In genomic region chr13:33757713-33758112, GRCh38 we compare ENCODE assay signal across 14 cellular contexts.
A peak's percentile ranks its signal among the peaks of the same experiment; 100 is the strongest.
DNase-seq lines count a peak whose midpoint lies in the region; ATAC-seq and TF ChIP-seq lines count a peak whose summit lies in the region.
"Had no signal": no experiment of that assay in that cellular context is flagged by ENCODE, and none has a peak within 500 bp of the region (broad histone marks: within the 10 kb centered on the region; RNA-seq: fewer than 3 reads in every experiment).

No MANE protein-coding gene starts in this region.

- DNase-seq in Karpas-422 (peak; percentile 79), hepatocyte (ENCODE audit: low spot score) (no peak), aorta (no peak), lower leg skin (ENCODE audit: low spot score in 2 of 2) (no peak)
- no peak for DNase-seq in activated CD4-positive, alpha-beta T cell treated with anti-CD3 and anti-CD28 coated beads, Interleukin-2, amount 50 U/mL, for 1 hour
- DNase-seq: DMS79 treated with DMSO at 0.1 percent for 48 hours, immature natural killer cell, NCI-H1930 had no signal

- H3K4me1 ChIP-seq in BLaER1 treated with 17β-estradiol and CSF1 and Interleukin-3, amounts not matched to agents 10 nM and 100 nM = peaks cover 9 to 22% (median 17%) of the 10 kb centered on the region in 10 experiments; a peak in 18 of 20 replicates
- H3K4me1 ChIP-seq in Karpas-422 (ENCODE audit: low read length) (peaks cover 75% of the 10 kb centered on the region), hepatocyte (ENCODE audit: insufficient read depth) (no peaks in the 10 kb centered on the region), aorta (ENCODE audit: control insufficient read depth in 1 of 2, insufficient read depth in 2 of 2, low read length in 2 of 2) (no peaks in the 10 kb centered on the region)
- H3K4me1 ChIP-seq: A549, esophagus muscularis mucosa, vagina had no signal

- WGBS in hepatocyte (ENCODE audit: low lambda C conversion rate, missing lambda C conversion rate) = 90% methylated on average over 2 of the region's 2 CpGs
- WGBS in aorta, 2 donors = 84 to 88% methylated on average over 2 of the region's 2 CpGs
- 54 to 73% methylated on average over 2 of the region's 2 CpGs for WGBS in lower leg skin, 2 donors

- intact Hi-C loops in aorta (cut with DNase I) = no loop called here
- intact Hi-C loops in lower leg skin (cut with DNase I; ENCODE audit: low total_unique reads) = no loop called here

- peak overlapping the region in 8 of 11 experiments; percentile 11 to 68 (median 37); a peak in 12 of 22 replicates for H3K27ac ChIP-seq in BLaER1 treated with 17β-estradiol and CSF1 and Interleukin-3, amounts not matched to agents 10 nM and 100 nM
- H3K27ac ChIP-seq in Karpas-422 (ENCODE audit: low read length) = peak overlapping the region; percentile 97
- H3K27ac ChIP-seq in hepatocyte = no peak overlapping the region
- H3K27ac ChIP-seq in aorta (ENCODE audit: low read depth in 1 of 2, low read length in 2 of 2) = no peak overlapping the region
- H3K27ac ChIP-seq: A549, esophagus muscularis mucosa, vagina had no signal

- H3K36me3 ChIP-seq in BLaER1 treated with 17β-estradiol and CSF1 and Interleukin-3, amounts not matched to agents 10 nM and 100 nM = no peaks in the 10 kb centered on the region
- H3K36me3 ChIP-seq in Karpas-422 (ENCODE audit: insufficient read depth, low read length) (0 out of 2 replicates have a peak, but pooled peaks cover 7% of the 10 kb centered on the region), hepatocyte (replicated peaks; ENCODE audit: insufficient read depth, low read depth) (no peaks in the 10 kb centered on the region), aorta (ENCODE audit: control insufficient read depth in 1 of 2, insufficient read depth in 2 of 2, low read length in 1 of 2) (no peaks in the 10 kb centered on the region)
- H3K36me3 ChIP-seq: esophagus muscularis mucosa, vagina had no signal

- H3K4me2 ChIP-seq in BLaER1 treated with 17β-estradiol and CSF1 and Interleukin-3, amounts not matched to agents 10 nM and 100 nM = peak overlapping the region in 10 of 11 experiments; percentile 2 to 89 (median 62); a peak in 18 of 22 replicates
- peak overlapping the region; percentile 51 for H3K4me2 ChIP-seq in Karpas-422 (ENCODE audit: low read depth, low read length, poor library complexity, severe bottlenecking)
- H3K4me2 ChIP-seq in hepatocyte = no peak overlapping the region
- H3K4me2 ChIP-seq: A549 had no signal

- H3K79me2 ChIP-seq in Karpas-422 (ENCODE audit: low read length) = 0 out of 2 replicates have a peak, but pooled peaks cover 8% of the 10 kb centered on the region
- H3K79me2 ChIP-seq in hepatocyte = no peaks in the 10 kb centered on the region

- ATAC-seq in GM19351 (IDR thresholded peaks at IDR 0.05; ENCODE audit: unreplicated experiment) = peak; percentile 67
- peak; percentile 77 for ATAC-seq in HG02884 (IDR thresholded peaks at IDR 0.05; ENCODE audit: unreplicated experiment)
- no peak for ATAC-seq in aorta (ENCODE audit: low FRiP score)
- ATAC-seq: A549 had no signal

- TF ChIP-seq CTCF in hepatocyte (IDR thresholded peaks at IDR 0.05; ENCODE audit: poor library complexity) (no peak), lower leg skin (IDR thresholded peaks at IDR 0.05) (no peak)

- H3K9me3 ChIP-seq in BLaER1 treated with 17β-estradiol and CSF1 and Interleukin-3, amounts not matched to agents 10 nM and 100 nM (replicated peaks in 1 of 11) = no peaks in the 10 kb centered on the region
- H3K9me3 ChIP-seq in Karpas-422 (ENCODE audit: low read length) (no peaks in the 10 kb centered on the region), hepatocyte (ENCODE audit: low read depth) (no peaks in the 10 kb centered on the region), aorta (ENCODE audit: control insufficient read depth, low read length) (no peaks in the 10 kb centered on the region)
- H3K9me3 ChIP-seq: A549, esophagus muscularis mucosa, vagina had no signal

- H3K9ac ChIP-seq in BLaER1 treated with 17β-estradiol and CSF1 and Interleukin-3, amounts not matched to agents 10 nM and 100 nM = no peak overlapping the region
- peak overlapping the region; percentile 61 for H3K9ac ChIP-seq in Karpas-422 (ENCODE audit: low read length)

- H3K9me2 ChIP-seq in Karpas-422 (replicated peaks; ENCODE audit: insufficient read depth, low read length) (no peaks in the 10 kb centered on the region), hepatocyte (replicated peaks; ENCODE audit: insufficient read depth) (no peaks in the 10 kb centered on the region)

- no peak overlapping the region for H2AFZ ChIP-seq in Karpas-422 (ENCODE audit: low read length)
- no peak overlapping the region for H2AFZ ChIP-seq in hepatocyte

- no peaks in the 10 kb centered on the region for H4K20me1 ChIP-seq in BLaER1 treated with 17β-estradiol and CSF1 and Interleukin-3, amounts not matched to agents 10 nM and 100 nM
- H4K20me1 ChIP-seq in Karpas-422 (ENCODE audit: insufficient read depth, low read depth, low read length) = no peaks in the 10 kb centered on the region
- no peaks in the 10 kb centered on the region for H4K20me1 ChIP-seq in hepatocyte (ENCODE audit: insufficient read depth, poor library complexity, severe bottlenecking)

- no peak for TF ChIP-seq POLR2A in lower leg skin (IDR thresholded peaks at IDR 0.05)

- no peaks in the 10 kb centered on the region for H3K27me3 ChIP-seq in BLaER1 treated with 17β-estradiol and CSF1 and Interleukin-3, amounts not matched to agents 10 nM and 100 nM
- H3K27me3 ChIP-seq in Karpas-422 (ENCODE audit: low read length) (no peaks in the 10 kb centered on the region), hepatocyte (no peaks in the 10 kb centered on the region), aorta (ENCODE audit: control insufficient read depth in 1 of 2, insufficient read depth in 2 of 2, low read length in 1 of 2) (no peaks in the 10 kb centered on the region)
- H3K27me3 ChIP-seq: esophagus muscularis mucosa, vagina had no signal

- no peak overlapping the region for H3K4me3 ChIP-seq in BLaER1 treated with 17β-estradiol and CSF1 and Interleukin-3, amounts not matched to agents 10 nM and 100 nM
- H3K4me3 ChIP-seq in Karpas-422 (ENCODE audit: low read length) (no peak overlapping the region), hepatocyte (no peak overlapping the region), aorta (ENCODE audit: low read length in 2 of 2) (no peak overlapping the region), lower leg skin (ENCODE audit: low read depth, poor library complexity, severe bottlenecking) (no peak overlapping the region)
- H3K4me3 ChIP-seq: A549, esophagus muscularis mucosa, vagina had no signal

Comparison
In these comparisons a context has a peak if more than half of its experiments do, and no peak if none do; other contexts are left out.
1. H3K27ac ChIP-seq: peak in BLaER1 treated with 17β-estradiol and CSF1 and Interleukin-3, amounts not matched to agents 10 nM and 100 nM (8 of 11) and Karpas-422 (single experiment); none in hepatocyte (single experiment) and aorta (0 of 2).